Comparison of ENCODE assay signal across 8 cellular contexts in the genomic region with DNA sequence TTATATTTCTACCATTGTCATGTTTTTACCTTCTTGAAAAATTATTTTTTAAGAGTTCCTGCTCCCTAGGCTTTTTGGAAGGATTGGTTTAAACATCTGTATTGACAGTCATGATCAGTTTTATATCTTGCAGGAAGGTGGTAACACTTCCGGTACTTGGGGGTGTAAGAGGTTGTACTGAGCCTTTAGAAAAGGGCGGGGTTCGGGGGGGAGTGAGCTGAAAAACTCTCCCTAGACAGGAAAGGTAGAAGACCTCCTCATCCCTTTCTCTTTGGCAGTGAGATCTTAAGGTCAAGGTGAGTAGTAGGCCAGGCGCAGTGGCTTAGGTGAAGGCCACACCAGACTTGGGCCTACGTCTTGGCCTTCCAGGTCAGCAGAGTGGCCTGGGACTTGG. TPM values are rescaled to one million over a fixed set of nuclear protein-coding genes. Genes with fewer than 3 reads are reported as not detected.
DNase-seq lines count a peak whose midpoint lies in the region; ATAC-seq and TF ChIP-seq lines count a peak whose summit lies in the region.

No MANE protein-coding gene starts in this region.

- no peak for ATAC-seq in activated naive CD8-positive, alpha-beta T cell treated with anti-CD3 and anti-CD28 coated beads, Interleukin-2, amount 50 U/mL, for 24 hours
- peak; percentile 20 for ATAC-seq in naive thymus-derived CD4-positive, alpha-beta T cell
- peak; percentile 68 for ATAC-seq in upper lobe of right lung
- ATAC-seq in GM18867 (IDR thresholded peaks at IDR 0.05; ENCODE audit: unreplicated experiment) = no peak
- ATAC-seq in HG03460 (IDR thresholded peaks at IDR 0.05; ENCODE audit: unreplicated experiment) = no peak

- H3K27me3 Mint-ChIP-seq in activated naive CD8-positive, alpha-beta T cell treated with anti-CD3 and anti-CD28 coated beads, Interleukin-2, amount 50 U/mL, for 24 hours = peaks cover 39% of the 10 kb centered on the region
- H3K27me3 Mint-ChIP-seq in activated naive CD8-positive, alpha-beta T cell treated with anti-CD3 and anti-CD28 coated beads for 36 hours = peaks cover 56% of the 10 kb centered on the region
- H3K27me3 Mint-ChIP-seq in naive thymus-derived CD4-positive, alpha-beta T cell = peaks cover 38 to 61% (median 53%) of the 10 kb centered on the region in 5 donors

- CTCF ChIA-PET in naive thymus-derived CD4-positive, alpha-beta T cell (lab: Charles Lee) = no interaction called here

- WGBS in esophagus muscularis mucosa = 84% methylated on average over 5 of the region's 5 CpGs

- H3K36me3 Mint-ChIP-seq in activated naive CD8-positive, alpha-beta T cell treated with anti-CD3 and anti-CD28 coated beads, Interleukin-2, amount 50 U/mL, for 24 hours (ENCODE audit: low read depth) = no peaks in the 10 kb centered on the region
- no peaks in the 10 kb centered on the region for H3K36me3 Mint-ChIP-seq in activated naive CD8-positive, alpha-beta T cell treated with anti-CD3 and anti-CD28 coated beads for 36 hours
- peaks cover 0 to 4% (median 0%) of the 10 kb centered on the region in 5 donors for H3K36me3 Mint-ChIP-seq in naive thymus-derived CD4-positive, alpha-beta T cell

- intact Hi-C loops in esophagus muscularis mucosa (cut with DNase I) (loop anchor here (10.0 kb wide), 2 partner anchors 188 to 288 kb away; no protein-coding TSS in a partner anchor), upper lobe of right lung (cut with DNase I) (no loop called here)
- intact Hi-C loops in naive thymus-derived CD4-positive, alpha-beta T cell (cut with micrococcal nuclease) = no loop called here

- H3K27me3 ChIP-seq in esophagus muscularis mucosa (no peaks in the 10 kb centered on the region), upper lobe of right lung (no peaks in the 10 kb centered on the region)
- H3K27me3 ChIP-seq in naive thymus-derived CD4-positive, alpha-beta T cell (ENCODE audit: control insufficient read depth in 2 of 2, insufficient read depth in 2 of 2, low read length in 2 of 2) = peaks cover 0 to 3% of the 10 kb centered on the region in 2 donors

- H3K4me3 ChIP-seq in esophagus muscularis mucosa (peak overlapping the region; percentile 70 to 86 (median 74)), upper lobe of right lung (peak overlapping the region; percentile 44)
- no peak overlapping the region for H3K4me3 ChIP-seq in naive thymus-derived CD4-positive, alpha-beta T cell (ENCODE audit: low read length)

- no peak for TF ChIP-seq CTCF in esophagus muscularis mucosa (IDR thresholded peaks at IDR 0.05)
- no peak for TF ChIP-seq CTCF in upper lobe of right lung (IDR thresholded peaks at IDR 0.05)

- no peak overlapping the region for H3K27ac Mint-ChIP-seq in activated naive CD8-positive, alpha-beta T cell treated with anti-CD3 and anti-CD28 coated beads, Interleukin-2, amount 50 U/mL, for 24 hours
- no peak overlapping the region for H3K27ac Mint-ChIP-seq in activated naive CD8-positive, alpha-beta T cell treated with anti-CD3 and anti-CD28 coated beads for 36 hours
- H3K27ac Mint-ChIP-seq in naive thymus-derived CD4-positive, alpha-beta T cell = no peak overlapping the region

- H3K27ac ChIP-seq in esophagus muscularis mucosa (replicated peaks in 1 of 4) (peak overlapping the region; percentile 81 to 88 (median 84)), upper lobe of right lung (peak overlapping the region; percentile 78)
- H3K27ac ChIP-seq in naive thymus-derived CD4-positive, alpha-beta T cell (ENCODE audit: low read depth, low read length) = no peak overlapping the region

- no peak for DNase-seq in activated naive CD8-positive, alpha-beta T cell treated with anti-CD3 and anti-CD28 coated beads, Interleukin-2, amount 50 U/mL, for 24 hours
- no peak for DNase-seq in activated naive CD8-positive, alpha-beta T cell treated with anti-CD3 and anti-CD28 coated beads for 36 hours
- DNase-seq in esophagus muscularis mucosa (ENCODE audit: extremely low spot score) = no peak
- no peak for DNase-seq in naive thymus-derived CD4-positive, alpha-beta T cell
- DNase-seq in upper lobe of right lung = no peak
- no peak for DNase-seq in germinal center (ENCODE audit: low spot score)

- H3K4me1 Mint-ChIP-seq in activated naive CD8-positive, alpha-beta T cell treated with anti-CD3 and anti-CD28 coated beads, Interleukin-2, amount 50 U/mL, for 24 hours = peaks cover 12% of the 10 kb centered on the region
- H3K4me1 Mint-ChIP-seq in activated naive CD8-positive, alpha-beta T cell treated with anti-CD3 and anti-CD28 coated beads for 36 hours = no peaks in the 10 kb centered on the region
- H3K4me1 Mint-ChIP-seq in naive thymus-derived CD4-positive, alpha-beta T cell = peaks cover 0 to 12% (median 4%) of the 10 kb centered on the region in 7 donors

- H3K9me3 ChIP-seq in esophagus muscularis mucosa (no peaks in the 10 kb centered on the region), upper lobe of right lung (no peaks in the 10 kb centered on the region)
- no peaks in the 10 kb centered on the region for H3K9me3 ChIP-seq in naive thymus-derived CD4-positive, alpha-beta T cell (ENCODE audit: control insufficient read depth in 2 of 3, low read length in 3 of 3)

- TF ChIP-seq EP300 in esophagus muscularis mucosa (IDR thresholded peaks at IDR 0.05) = no peak

- no peaks in the 10 kb centered on the region for H3K9me3 Mint-ChIP-seq in activated naive CD8-positive, alpha-beta T cell treated with anti-CD3 and anti-CD28 coated beads, Interleukin-2, amount 50 U/mL, for 24 hours
- H3K9me3 Mint-ChIP-seq in activated naive CD8-positive, alpha-beta T cell treated with anti-CD3 and anti-CD28 coated beads for 36 hours = no peaks in the 10 kb centered on the region
- H3K9me3 Mint-ChIP-seq in naive thymus-derived CD4-positive, alpha-beta T cell = peaks cover 0 to 2% (median 0%) of the 10 kb centered on the region in 11 donors

- H3K36me3 ChIP-seq in esophagus muscularis mucosa (no peaks in the 10 kb centered on the region), upper lobe of right lung (no peaks in the 10 kb centered on the region)
- no peaks in the 10 kb centered on the region for H3K36me3 ChIP-seq in naive thymus-derived CD4-positive, alpha-beta T cell (ENCODE audit: control insufficient read depth in 2 of 3, insufficient read depth in 3 of 3, low read length in 3 of 3)

- H3K4me1 ChIP-seq in esophagus muscularis mucosa (peaks cover 15 to 37% (median 28%) of the 10 kb centered on the region in 4 donors), upper lobe of right lung (no peaks in the 10 kb centered on the region)
- no peaks in the 10 kb centered on the region for H3K4me1 ChIP-seq in naive thymus-derived CD4-positive, alpha-beta T cell (ENCODE audit: control insufficient read depth in 2 of 2, insufficient read depth in 2 of 2, low read length in 2 of 2)

- TF ChIP-seq POLR2A in esophagus muscularis mucosa (IDR thresholded peaks at IDR 0.05; ENCODE audit: low read depth) = no peak

- POLR2A ChIA-PET in naive thymus-derived CD4-positive, alpha-beta T cell (lab: Charles Lee) = no interaction called here

- peak overlapping the region; percentile 8 for H3K4me3 Mint-ChIP-seq in activated naive CD8-positive, alpha-beta T cell treated with anti-CD3 and anti-CD28 coated beads, Interleukin-2, amount 50 U/mL, for 24 hours
- H3K4me3 Mint-ChIP-seq in activated naive CD8-positive, alpha-beta T cell treated with anti-CD3 and anti-CD28 coated beads for 36 hours = no peak overlapping the region
- peak overlapping the region in 4 of 10 donors; percentile 2 to 28 (median 18) for H3K4me3 Mint-ChIP-seq in naive thymus-derived CD4-positive, alpha-beta T cell

RNA-seq across cellular contexts. Expression of a gene that starts 0.4 kb away (rescaled TPM):
- total RNA-seq in activated naive CD8-positive, alpha-beta T cell treated with anti-CD3 and anti-CD28 coated beads for 36 hours = under 1 TPM; 0.08 to 0.16 TPM
- total RNA-seq in esophagus muscularis mucosa (10 to 100 TPM; 22.4 to 27.5 (median 23.3) TPM), upper lobe of right lung (30.6 TPM)
- total RNA-seq in naive thymus-derived CD4-positive, alpha-beta T cell = 1 to 10 TPM in 1 of 5 experiments, under 1 TPM in 1, not detected in 3; 0.21 to 1.4 TPM
- polyA plus RNA-seq in naive thymus-derived CD4-positive, alpha-beta T cell = not detected

Comparison
In these comparisons a context has a peak if more than half of its experiments do, and no peak if none do; other contexts are left out.
1. ATAC-seq: peak in naive thymus-derived CD4-positive, alpha-beta T cell (single experiment) and upper lobe of right lung (single experiment); none in activated naive CD8-positive, alpha-beta T cell treated with anti-CD3 and anti-CD28 coated beads, Interleukin-2, amount 50 U/mL, for 24 hours (single experiment), GM18867 (single experiment) and HG03460 (single experiment).
2. RNA of a gene that starts 0.4 kb away (total RNA-seq): 30.6 TPM in upper lobe of right lung (single experiment) and 22.4 to 27.5 TPM in esophagus muscularis mucosa; 0.08 to 0.16 TPM in activated naive CD8-positive, alpha-beta T cell treated with anti-CD3 and anti-CD28 coated beads for 36 hours and 0.21 to 1.4 TPM in naive thymus-derived CD4-positive, alpha-beta T cell; every median in the first group is over 4 times any median in the second.